31 cellular contexts compared by ENCODE assay signal in genomic region chrX:11148401-11148800, GRCh38. TPM values are rescaled to one million over a fixed set of nuclear protein-coding genes. Genes with fewer than 3 reads are reported as not detected.
DNase-seq lines count a peak whose midpoint lies in the region; ATAC-seq and TF ChIP-seq lines count a peak whose summit lies in the region.
"Had no signal": no experiment of that assay in that cellular context is flagged by ENCODE, and none has a peak within 500 bp of the region (broad histone marks: within the 10 kb centered on the region; RNA-seq: fewer than 3 reads in every experiment).

No MANE protein-coding gene starts in this region.

- H3K9me3 ChIP-seq in Peyer's patch = no peaks in the 10 kb centered on the region
- H3K9me3 ChIP-seq: A549; BE2C; BLaER1; BLaER1 treated with 17β-estradiol and CSF1 and Interleukin-3, amounts not matched to agents 10 nM and 100 nM; Caco-2 had no signal

- no peaks in the 10 kb centered on the region for H3K9me3 Mint-ChIP-seq in stimulated activated naive B cell treated with anti-CD40 and anti-IgM and Interleukin-4, amounts not matched to agents 10 μg/mL and 1 μg/mL and 100 μg/mL, for 72 hours
- H3K9me3 Mint-ChIP-seq: CD14-positive monocyte; CD4-positive, alpha-beta memory T cell; CD4-positive, alpha-beta T cell; CD4-positive, CD25-positive, alpha-beta regulatory T cell; CD8-positive, alpha-beta memory T cell; CD8-positive, alpha-beta T cell had no signal

- no peak overlapping the region for H3K4me3 ChIP-seq in Peyer's patch
- H3K4me3 ChIP-seq: A549; BLaER1; BLaER1 treated with 17β-estradiol and CSF1 and Interleukin-3, amounts not matched to agents 10 nM and 100 nM had no signal

- H3K36me3 Mint-ChIP-seq in stimulated activated naive B cell treated with anti-CD40 and anti-IgM and Interleukin-4, amounts not matched to agents 10 μg/mL and 1 μg/mL and 100 μg/mL, for 72 hours = peaks cover 0 to 3% of the 10 kb centered on the region in 2 donors
- H3K36me3 Mint-ChIP-seq: CD14-positive monocyte; CD4-positive, alpha-beta memory T cell; CD4-positive, CD25-positive, alpha-beta regulatory T cell; CD8-positive, alpha-beta memory T cell; CD8-positive, alpha-beta T cell had no signal

- H3K36me3 ChIP-seq in Peyer's patch = no peaks in the 10 kb centered on the region
- H3K36me3 ChIP-seq: BE2C; BLaER1; BLaER1 treated with 17β-estradiol and CSF1 and Interleukin-3, amounts not matched to agents 10 nM and 100 nM had no signal

- H3K27me3 Mint-ChIP-seq in stimulated activated naive B cell treated with anti-CD40 and anti-IgM and Interleukin-4, amounts not matched to agents 10 μg/mL and 1 μg/mL and 100 μg/mL, for 72 hours = peaks cover 0 to 17% of the 10 kb centered on the region in 2 donors
- H3K27me3 Mint-ChIP-seq: CD4-positive, CD25-positive, alpha-beta regulatory T cell had no signal

- no peak for TF ChIP-seq POLR2A in Peyer's patch (IDR thresholded peaks at IDR 0.05)

- no peak overlapping the region for H3K27ac ChIP-seq in Peyer's patch
- H3K27ac ChIP-seq: 22Rv1; A549; BLaER1; BLaER1 treated with 17β-estradiol and CSF1 and Interleukin-3, amounts not matched to agents 10 nM and 100 nM; C4-2B had no signal

- no peak overlapping the region for H3K4me3 Mint-ChIP-seq in stimulated activated naive B cell treated with anti-CD40 and anti-IgM and Interleukin-4, amounts not matched to agents 10 μg/mL and 1 μg/mL and 100 μg/mL, for 72 hours
- H3K4me3 Mint-ChIP-seq: B cell; CD14-positive monocyte; CD4-positive, alpha-beta memory T cell; CD4-positive, alpha-beta T cell; CD4-positive, CD25-positive, alpha-beta regulatory T cell; CD8-positive, alpha-beta memory T cell; CD8-positive, alpha-beta T cell had no signal

- DNase-seq in stimulated activated naive B cell treated with anti-CD40 and anti-IgM and Interleukin-4, amounts not matched to agents 10 μg/mL and 1 μg/mL and 100 μg/mL, for 72 hours = no peak
- DNase-seq in Peyer's patch = no peak
- no peak for DNase-seq in COLO668 (lab: John Stamatoyannopoulos, UW; ENCODE audit: unreplicated experiment)
- DNase-seq: 8988T; ACHN; AML-193; BE2C; C1 segment of cervical spinal cord; Caco-2; Calu3; CD4-positive, alpha-beta memory T cell; CD4-positive, alpha-beta T cell; CD4-positive, CD25-positive, alpha-beta regulatory T cell; CD8-positive, alpha-beta memory T cell; CD8-positive, alpha-beta T cell; COR-L47; DMS 273 treated with DMSO at 0.1 percent for 48 hours; DMS153; DMS53; DMS79; DMS79 treated with DMSO at 0.1 percent for 48 hours; DND-41; EL had no signal

- ATAC-seq in esophagus mucosa = peak; percentile 31
- ATAC-seq in stimulated activated naive B cell treated with anti-CD40 and anti-IgM and Interleukin-4, amounts not matched to agents 10 μg/mL and 1 μg/mL and 100 μg/mL, for 72 hours (replicated peaks) = no peak
- ATAC-seq: A549; CD8-positive, alpha-beta T cell had no signal

- H3K27me3 ChIP-seq in Peyer's patch = no peaks in the 10 kb centered on the region
- H3K27me3 ChIP-seq: BE2C had no signal

- no peaks in the 10 kb centered on the region for H3K4me1 ChIP-seq in Peyer's patch
- H3K4me1 ChIP-seq: A549, BE2C, BLaER1 had no signal

- peak overlapping the region; percentile 47 for H3K27ac Mint-ChIP-seq in stimulated activated naive B cell treated with anti-CD40 and anti-IgM and Interleukin-4, amounts not matched to agents 10 μg/mL and 1 μg/mL and 100 μg/mL, for 72 hours
- H3K27ac Mint-ChIP-seq: B cell; CD14-positive monocyte; CD4-positive, alpha-beta memory T cell; CD4-positive, alpha-beta T cell; CD4-positive, CD25-positive, alpha-beta regulatory T cell; CD8-positive, alpha-beta memory T cell; CD8-positive, alpha-beta T cell had no signal

- H3K4me1 Mint-ChIP-seq in stimulated activated naive B cell treated with anti-CD40 and anti-IgM and Interleukin-4, amounts not matched to agents 10 μg/mL and 1 μg/mL and 100 μg/mL, for 72 hours = peaks cover 3 to 5% of the 10 kb centered on the region in 2 donors

- TF ChIP-seq CTCF in Peyer's patch (IDR thresholded peaks at IDR 0.05) = no peak

RNA-seq across cellular contexts. Expression of gene HCCS, which starts 37.3 kb away (rescaled TPM):
- total RNA-seq in esophagus mucosa (17.0 TPM), Peyer's patch (10 to 100 TPM in 2 of 4 donors, 1 to 10 TPM in 2; 5.8 to 17.0 (median 10.4) TPM)
